ENCODE assay signal across 16 cellular contexts in the genomic region with DNA sequence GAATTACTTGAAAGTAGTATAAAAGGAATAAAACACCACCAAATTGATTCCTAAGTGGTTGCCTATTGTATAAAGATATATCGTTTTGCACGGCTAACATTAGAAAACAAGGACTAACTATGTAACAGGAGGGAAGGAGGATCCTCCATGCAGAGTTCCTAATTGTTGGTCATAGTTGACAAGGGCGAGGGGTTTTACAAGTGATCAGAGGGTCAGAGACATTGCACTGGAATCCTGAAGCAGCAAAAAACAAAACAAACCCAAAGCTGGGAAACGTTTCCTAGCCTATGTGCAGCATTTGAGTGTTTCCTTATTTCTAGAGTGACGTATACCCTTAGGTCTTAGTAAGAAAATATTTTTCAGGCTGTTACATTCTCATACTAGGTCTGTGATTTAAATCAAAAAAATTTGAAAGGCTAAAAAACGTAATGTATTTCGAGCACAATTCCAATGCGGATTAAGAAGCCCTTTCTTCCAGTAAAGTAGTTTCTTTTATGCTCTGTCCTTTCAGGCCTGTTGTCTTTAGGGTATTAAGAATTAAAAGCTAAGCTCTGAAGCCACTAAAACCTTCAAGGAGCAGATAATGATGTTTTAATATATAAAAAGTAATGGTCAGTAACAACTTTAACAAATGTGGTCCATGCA.
DNase-seq lines count a peak whose midpoint lies in the region; ATAC-seq and TF ChIP-seq lines count a peak whose summit lies in the region.
"Had no signal": no experiment of that assay in that cellular context is flagged by ENCODE, and none has a peak within 500 bp of the region (broad histone marks: within the 10 kb centered on the region; RNA-seq: fewer than 3 reads in every experiment).

No MANE protein-coding gene starts in this region.

- no peak overlapping the region for H3K4me3 Mint-ChIP-seq in neural progenitor cell
- H3K4me3 Mint-ChIP-seq in endothelial cell (ENCODE audit: unreplicated experiment): no peak overlapping the region
- no peak overlapping the region for H3K4me3 Mint-ChIP-seq in activated T-cell treated with anti-CD3 and anti-CD28 coated beads, Interleukin-2, amount 50 U/mL, for 24 hours
- H3K4me3 Mint-ChIP-seq: CD8-positive, alpha-beta memory T cell had no signal

- no peak for ATAC-seq in GM19397 (IDR thresholded peaks at IDR 0.05; ENCODE audit: unreplicated experiment)
- ATAC-seq: Right ventricle myocardium inferior had no signal

- no peak overlapping the region for H2AFZ ChIP-seq in neural progenitor cell (replicated peaks)

- no peaks in the 10 kb centered on the region for H3K27me3 Mint-ChIP-seq in neural progenitor cell (ENCODE audit: insufficient read depth, low read depth)
- H3K27me3 Mint-ChIP-seq in endothelial cell (ENCODE audit: unreplicated experiment): no peaks in the 10 kb centered on the region
- no peaks in the 10 kb centered on the region for H3K27me3 Mint-ChIP-seq in activated T-cell treated with anti-CD3 and anti-CD28 coated beads, Interleukin-2, amount 50 U/mL, for 24 hours
- H3K27me3 Mint-ChIP-seq: CD8-positive, alpha-beta memory T cell had no signal

- peak overlapping the region; percentile 2 for H3K27ac Mint-ChIP-seq in neural progenitor cell
- H3K27ac Mint-ChIP-seq in endothelial cell (ENCODE audit: unreplicated experiment): no peak overlapping the region
- H3K27ac Mint-ChIP-seq in activated T-cell treated with anti-CD3 and anti-CD28 coated beads, Interleukin-2, amount 50 U/mL, for 24 hours: no peak overlapping the region
- H3K27ac Mint-ChIP-seq: CD8-positive, alpha-beta memory T cell had no signal

- no peaks in the 10 kb centered on the region for H3K27me3 ChIP-seq in neural progenitor cell
- H3K27me3 ChIP-seq: SJSA1 had no signal

- H3K27ac ChIP-seq in cingulate gyrus (ENCODE audit: low read depth, low read length) (peak overlapping the region; percentile 47), neural progenitor cell (peak overlapping the region; percentile 95)
- H3K27ac ChIP-seq: C4-2B, SJSA1 had no signal

- no peaks in the 10 kb centered on the region for H4K20me1 ChIP-seq in neural progenitor cell (ENCODE audit: low read depth)

- H3K4me1 ChIP-seq in neural progenitor cell: peaks cover 52% of the 10 kb centered on the region
- H3K4me1 ChIP-seq: SJSA1 had no signal

- H3K4me2 ChIP-seq in neural progenitor cell: peak overlapping the region; percentile 71

- H3F3A ChIP-seq in neural progenitor cell (ENCODE audit: low read depth): peaks cover 36% of the 10 kb centered on the region

- H3K9me3 Mint-ChIP-seq in neural progenitor cell (no peaks in the 10 kb centered on the region), endothelial cell (ENCODE audit: unreplicated experiment) (no peaks in the 10 kb centered on the region)
- peaks cover 3% of the 10 kb centered on the region for H3K9me3 Mint-ChIP-seq in activated T-cell treated with anti-CD3 and anti-CD28 coated beads, Interleukin-2, amount 50 U/mL, for 24 hours

- H3K4me3 ChIP-seq in neural progenitor cell: peak overlapping the region; percentile 27
- H3K4me3 ChIP-seq: SJSA1 had no signal

- DNase-seq in NCI-H748 (lab: John Stamatoyannopoulos, UW; ENCODE audit: unreplicated experiment) (peak; percentile 33), NCI-H748 treated with DMSO at 0.1 percent for 48 hours (lab: John Stamatoyannopoulos, UW) (no peak), neural progenitor cell (ENCODE audit: low spot score) (peak; percentile 70), endothelial cell (ENCODE audit: low spot score) (no peak)
- DNase-seq in activated T-cell treated with anti-CD3 and anti-CD28 coated beads, Interleukin-2, amount 50 U/mL, for 24 hours: no peak
- DNase-seq: Calu3; CD8-positive, alpha-beta memory T cell; Karpas-422; NCI-H1694; NCI-H2081; NCI-H774 had no signal

- TF ChIP-seq CTCF in neural progenitor cell (IDR thresholded peaks at IDR 0.05) (no peak), endothelial cell (IDR thresholded peaks at IDR 0.05; ENCODE audit: unreplicated experiment) (no peak)

- H3K4me1 Mint-ChIP-seq in neural progenitor cell (peaks cover 31% of the 10 kb centered on the region), endothelial cell (ENCODE audit: unreplicated experiment) (no peaks in the 10 kb centered on the region)
- no peaks in the 10 kb centered on the region for H3K4me1 Mint-ChIP-seq in activated T-cell treated with anti-CD3 and anti-CD28 coated beads, Interleukin-2, amount 50 U/mL, for 24 hours (ENCODE audit: low read depth)
- H3K4me1 Mint-ChIP-seq: CD8-positive, alpha-beta memory T cell had no signal

- no peaks in the 10 kb centered on the region for H3K79me2 ChIP-seq in neural progenitor cell (ENCODE audit: low read depth)

- H3K36me3 ChIP-seq in neural progenitor cell: no peaks in the 10 kb centered on the region
- H3K36me3 ChIP-seq: SJSA1 had no signal

- no peak overlapping the region for H3K9ac ChIP-seq in neural progenitor cell

- no peaks in the 10 kb centered on the region for H3K9me3 ChIP-seq in neural progenitor cell (ENCODE audit: low read depth)
- H3K9me3 ChIP-seq: SJSA1 had no signal

- H3K36me3 Mint-ChIP-seq in neural progenitor cell (no peaks in the 10 kb centered on the region), endothelial cell (ENCODE audit: low read depth, unreplicated experiment) (no peaks in the 10 kb centered on the region)
- H3K36me3 Mint-ChIP-seq in activated T-cell treated with anti-CD3 and anti-CD28 coated beads, Interleukin-2, amount 50 U/mL, for 24 hours (ENCODE audit: low read depth): no peaks in the 10 kb centered on the region
- H3K36me3 Mint-ChIP-seq: CD8-positive, alpha-beta memory T cell had no signal

Comparison
In these comparisons a context has a peak if more than half of its experiments do, and no peak if none do; other contexts are left out.
1. DNase-seq: peak in NCI-H748 (single experiment) and neural progenitor cell (single experiment); none in NCI-H748 treated with DMSO at 0.1 percent for 48 hours (single experiment), endothelial cell (single experiment) and activated T-cell treated with anti-CD3 and anti-CD28 coated beads, Interleukin-2, amount 50 U/mL, for 24 hours (single experiment).